Comparison of ENCODE assay signal across 9 cellular contexts in the genomic region with DNA sequence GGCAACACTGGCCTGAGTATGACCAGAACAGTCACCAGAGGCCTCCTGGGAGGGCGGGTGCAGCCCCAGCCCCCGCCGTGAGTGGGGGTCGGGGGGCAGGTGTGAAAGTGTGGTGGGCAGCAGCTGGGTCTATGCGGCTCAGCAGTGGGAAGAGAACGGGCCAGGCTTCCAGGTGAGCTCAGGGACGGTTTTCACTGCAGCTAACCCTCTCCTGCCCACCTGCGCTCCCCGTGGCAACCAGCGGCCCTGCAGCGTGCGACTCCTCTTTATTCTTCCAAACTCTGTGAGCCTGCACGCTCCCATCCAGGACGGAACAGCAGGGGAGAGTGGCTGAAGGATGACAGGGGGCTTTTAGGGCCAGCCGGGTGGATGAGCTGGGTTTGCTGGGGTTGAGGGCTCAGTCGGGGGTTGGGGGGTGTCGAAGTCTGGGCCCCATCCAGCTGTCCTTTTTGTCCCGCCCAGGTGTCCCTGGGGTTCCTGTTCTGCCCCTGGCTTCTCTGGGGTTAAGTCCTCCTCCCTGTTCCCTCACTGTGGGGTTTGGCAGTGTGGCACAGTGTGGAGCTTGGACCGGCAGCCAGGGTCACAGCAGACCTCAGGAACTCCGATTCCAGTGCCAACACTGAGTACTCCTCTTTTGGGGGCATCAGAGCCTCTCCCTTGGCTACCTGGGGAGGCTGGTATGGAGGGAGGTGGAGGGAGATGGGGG. TPM values are rescaled to one million over a fixed set of nuclear protein-coding genes. Genes with fewer than 3 reads are reported as not detected.
A peak's percentile ranks its signal among the peaks of the same experiment; 100 is the strongest.
DNase-seq lines count a peak whose midpoint lies in the region; ATAC-seq and TF ChIP-seq lines count a peak whose summit lies in the region.
"Had no signal": no experiment of that assay in that cellular context is flagged by ENCODE, and none has a peak within 500 bp of the region (broad histone marks: within the 10 kb centered on the region; RNA-seq: fewer than 3 reads in every experiment).

No MANE protein-coding gene starts in this region.

- H3F3A ChIP-seq in GM23248 (ENCODE audit: insufficient read depth): peaks cover 17% of the 10 kb centered on the region

- no peaks in the 10 kb centered on the region for H3K9me3 Mint-ChIP-seq in activated T-helper 17 cell treated with anti-CD3 and anti-CD28 coated beads, Interleukin-2, amount 50 U/mL, for 72 hours

- no peak overlapping the region for H3K9ac ChIP-seq in GM23248

- no peak overlapping the region for H3K4me2 ChIP-seq in GM23248 (ENCODE audit: unreplicated experiment)

- ATAC-seq in HG02884 (IDR thresholded peaks at IDR 0.05; ENCODE audit: unreplicated experiment): no peak
- ATAC-seq in activated T-helper 17 cell treated with anti-CD3 and anti-CD28 coated beads, Interleukin-2, amount 50 U/mL, for 72 hours (replicated peaks): no peak

- no peak overlapping the region for H3K4me3 Mint-ChIP-seq in activated T-helper 17 cell treated with anti-CD3 and anti-CD28 coated beads, Interleukin-2, amount 50 U/mL, for 72 hours

- H2AFZ ChIP-seq in GM23248: no peak overlapping the region

- H3K36me3 ChIP-seq in GM23248 (ENCODE audit: low read depth) (no peaks in the 10 kb centered on the region), WERI-Rb-1 (no peaks in the 10 kb centered on the region)

- H3K4me1 Mint-ChIP-seq in activated T-helper 17 cell treated with anti-CD3 and anti-CD28 coated beads, Interleukin-2, amount 50 U/mL, for 72 hours: no peaks in the 10 kb centered on the region

- no peak overlapping the region for H3K27ac ChIP-seq in GM23248
- H3K27ac ChIP-seq in WERI-Rb-1: no peak overlapping the region; the same call in 1 of the 2 replicates

- TF ChIP-seq CTCF in WERI-Rb-1 (IDR thresholded peaks at IDR 0.05; ENCODE audit: low read depth, low read length): peak; percentile 86

- peaks cover 18% of the 10 kb centered on the region for H3K4me1 ChIP-seq in GM23248 (ENCODE audit: insufficient read depth)

- in situ Hi-C loops in GM23248 (cut with MboI): no loop called here

- H3K27me3 ChIP-seq in GM23248 (replicated peaks; ENCODE audit: insufficient read depth): no peaks in the 10 kb centered on the region
- H3K27me3 ChIP-seq in WERI-Rb-1 (ENCODE audit: insufficient read depth, low read depth, severe bottlenecking): no peaks in the 10 kb centered on the region

- no peaks in the 10 kb centered on the region for H3K79me2 ChIP-seq in GM23248 (ENCODE audit: insufficient read depth)

- DNase-seq in AG08396 (ENCODE audit: low spot score): peak; percentile 52
- DNase-seq in GM23248: peak; percentile 36
- peak; percentile 77 for DNase-seq in WERI-Rb-1
- peak; percentile 93 for DNase-seq in islet precursor cell
- DNase-seq in C1 segment of cervical spinal cord (lab: John Stamatoyannopoulos, UW): no peak
- no peak for DNase-seq in activated gamma-delta T cell treated with Interleukin-2 at 50 U/mL for 16 hours

- peaks cover 22% of the 10 kb centered on the region for H3K27me3 Mint-ChIP-seq in activated T-helper 17 cell treated with anti-CD3 and anti-CD28 coated beads, Interleukin-2, amount 50 U/mL, for 72 hours

- H3K9me2 ChIP-seq in GM23248 (ENCODE audit: insufficient read depth): no peaks in the 10 kb centered on the region

- no peaks in the 10 kb centered on the region for H3K9me3 ChIP-seq in GM23248 (ENCODE audit: low read depth)
- H3K9me3 ChIP-seq in WERI-Rb-1 (ENCODE audit: severe bottlenecking): no peaks in the 10 kb centered on the region

- no peaks in the 10 kb centered on the region for H3K36me3 Mint-ChIP-seq in activated T-helper 17 cell treated with anti-CD3 and anti-CD28 coated beads, Interleukin-2, amount 50 U/mL, for 72 hours (ENCODE audit: low read depth)

- H4K20me1 ChIP-seq in GM23248 (ENCODE audit: insufficient read depth): no peaks in the 10 kb centered on the region

- WGBS in GM23248 (ENCODE audit: low coverage in 1 of 2, low lambda C conversion rate in 2 of 2, missing lambda C conversion rate in 2 of 2), 2 experiments: 41 to 42% methylated on average over 18 to 20 of the region's 20 CpGs

- no peak overlapping the region for H3K27ac Mint-ChIP-seq in activated T-helper 17 cell treated with anti-CD3 and anti-CD28 coated beads, Interleukin-2, amount 50 U/mL, for 72 hours

- no peak overlapping the region for H3K4me3 ChIP-seq in GM23248
- no peak overlapping the region for H3K4me3 ChIP-seq in WERI-Rb-1 (ENCODE audit: low read depth, low read length)
- H3K4me3 ChIP-seq: skin epidermis had no signal

RNA-seq across cellular contexts. Expression of gene BIRC7, which starts 0.9 kb away (rescaled TPM):
- not detected in 2 replicates for total RNA-seq in GM23248 (2014; rRNA removed; shearing (Covaris generic))
- not detected in 2 replicates for polyA plus RNA-seq in GM23248 (2016; fragmentation: Nextera tagmentation; extraction: Ambion mirVana)
- under 1 TPM in 1 of 2 donors, not detected in 1; 0.61 TPM for total RNA-seq in activated T-helper 17 cell treated with anti-CD3 and anti-CD28 coated beads, Interleukin-2, amount 50 U/mL, for 72 hours

RNA-seq across cellular contexts. Expression of gene YTHDF1, which starts 18.9 kb away (rescaled TPM):
- 20.4 and 22.5 TPM in 2 replicates for total RNA-seq in GM23248 (2014; rRNA removed; shearing (Covaris generic))
- 16.7 and 26.0 TPM in 2 replicates for polyA plus RNA-seq in GM23248 (2016; fragmentation: Nextera tagmentation; extraction: Ambion mirVana)
- total RNA-seq in activated T-helper 17 cell treated with anti-CD3 and anti-CD28 coated beads, Interleukin-2, amount 50 U/mL, for 72 hours: 10 to 100 TPM; 23.7 to 40.3 TPM

RNA-seq across cellular contexts. Expression of gene NKAIN4, which starts 19.4 kb away (rescaled TPM):
- total RNA-seq in GM23248 (2014; rRNA removed; shearing (Covaris generic)): not detected in 2 replicates
- not detected in 2 replicates for polyA plus RNA-seq in GM23248 (2016; fragmentation: Nextera tagmentation; extraction: Ambion mirVana)
- total RNA-seq in activated T-helper 17 cell treated with anti-CD3 and anti-CD28 coated beads, Interleukin-2, amount 50 U/mL, for 72 hours: not detected

RNA-seq across cellular contexts. Expression of gene ARFGAP1, which starts 37.8 kb away (rescaled TPM):
- 88.5 and 105 TPM in 2 replicates for total RNA-seq in GM23248 (2014; rRNA removed; shearing (Covaris generic))
- 59.9 and 69.0 TPM in 2 replicates for polyA plus RNA-seq in GM23248 (2016; fragmentation: Nextera tagmentation; extraction: Ambion mirVana)
- 10 to 100 TPM; 63.1 to 70.5 TPM for total RNA-seq in activated T-helper 17 cell treated with anti-CD3 and anti-CD28 coated beads, Interleukin-2, amount 50 U/mL, for 72 hours

RNA-seq across cellular contexts. Expression of gene COL20A1, which starts 58.1 kb away (rescaled TPM):
- total RNA-seq in GM23248 (2014; rRNA removed; shearing (Covaris generic)): not detected in 2 replicates
- not detected in 2 replicates for polyA plus RNA-seq in GM23248 (2016; fragmentation: Nextera tagmentation; extraction: Ambion mirVana)
- total RNA-seq in activated T-helper 17 cell treated with anti-CD3 and anti-CD28 coated beads, Interleukin-2, amount 50 U/mL, for 72 hours: under 1 TPM; 0.16 to 0.17 TPM

Comparison
In these comparisons a context has a peak if more than half of its experiments do, and no peak if none do; other contexts are left out.
1. DNase-seq: peak in AG08396 (single experiment), GM23248 (single experiment), WERI-Rb-1 (single experiment) and islet precursor cell (single experiment); none in C1 segment of cervical spinal cord (0 of 14) and activated gamma-delta T cell treated with Interleukin-2 at 50 U/mL for 16 hours (single experiment).